In the genomic region with DNA sequence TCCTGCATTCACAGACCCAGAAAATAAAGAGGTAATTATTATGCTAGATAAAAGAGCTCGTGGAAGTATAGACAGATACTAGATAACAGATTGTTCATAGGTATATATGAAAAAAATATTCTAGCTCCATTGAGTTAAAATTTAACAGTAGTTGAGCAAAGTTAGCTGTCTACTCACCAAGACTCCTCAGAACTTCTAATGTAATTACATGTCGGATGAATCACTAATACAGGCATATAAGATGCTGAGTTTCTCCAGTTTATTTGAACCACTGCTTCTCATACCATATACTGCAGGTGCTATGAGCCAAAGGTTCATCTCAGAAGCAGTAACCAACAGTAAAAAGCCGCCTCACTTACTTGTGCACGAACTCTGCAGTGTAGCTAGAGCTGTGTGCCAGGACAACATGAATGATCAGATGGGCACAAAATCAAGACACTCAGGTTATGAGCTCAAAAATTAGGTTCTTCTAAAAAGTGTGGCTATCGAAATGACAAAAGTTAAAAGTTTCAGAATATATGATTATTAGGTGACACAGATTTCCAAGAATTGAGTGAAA, we compare ENCODE assay signal across 31 cellular contexts.
"Had no signal": no experiment of that assay in that cellular context is flagged by ENCODE, and none has a peak within 500 bp of the region (broad histone marks: within the 10 kb centered on the region; RNA-seq: fewer than 3 reads in every experiment).

No MANE protein-coding gene starts in this region.

- H3K9me3 ChIP-seq: Peyer's patch, SJCRH30, SK-N-SH had no signal

- DNase-seq: activated CD4-positive, alpha-beta T cell treated with anti-CD3 and anti-CD28 coated beads, Interleukin-2, amount 10 ng/mL, durations not matched to agents 24 days and 14 days; activated CD4-positive, alpha-beta T cell treated with anti-CD3 and anti-CD28 coated beads, Interleukin-2, amount 50 U/mL, for 4 hours; activated CD8-positive, alpha-beta T cell treated with anti-CD3 and anti-CD28 coated beads for 36 hours; activated effector memory CD4-positive, alpha-beta T cell treated with anti-CD3 and anti-CD28 coated beads, Interleukin-2, amount 50 U/mL, for 16 hours; activated naive CD4-positive, alpha-beta T cell; activated naive CD4-positive, alpha-beta T cell treated with anti-CD3 and anti-CD28 coated beads, Interleukin-2, amount 50 U/mL, for 16 hours; activated naive CD8-positive, alpha-beta T cell treated with anti-CD3 and anti-CD28 coated beads for 36 hours; activated T-cell treated with anti-CD3 and anti-CD28 coated beads, Interleukin-2, amount 50 U/mL, for 1 hour; activated T-cell treated with anti-CD3 and anti-CD28 coated beads, Interleukin-2, amount 50 U/mL, for 72 hours; amniotic stem cell; MM.1S; MV-4-11; NCI-H1092; NCI-H1436 treated with DMSO at 0.1 percent for 48 hours; NCI-H1694 treated with DMSO at 0.1 percent for 48 hours; NCI-H2029; NCI-H345; NCI-H524 treated with DMSO at 0.1 percent for 48 hours; PC-3; Peyer's patch; SJCRH30; SK-N-SH had no signal

- H3K4me1 Mint-ChIP-seq: activated CD4-positive, alpha-beta T cell treated with anti-CD3 and anti-CD28 coated beads, Interleukin-2, amount 10 ng/mL, durations not matched to agents 24 days and 14 days; activated naive CD8-positive, alpha-beta T cell treated with anti-CD3 and anti-CD28 coated beads for 36 hours; activated T-helper 17 cell treated with anti-CD3 and anti-CD28 coated beads, Interleukin-2, amount 50 U/mL, for 72 hours; central memory CD8-positive, alpha-beta T cell had no signal

- H3K4me2 ChIP-seq: SK-N-SH had no signal

- H3K4me3 ChIP-seq: ascending aorta, cardiac muscle cell, Peyer's patch, SJCRH30 had no signal

- H3K27me3 Mint-ChIP-seq: activated CD4-positive, alpha-beta T cell treated with anti-CD3 and anti-CD28 coated beads, Interleukin-2, amount 10 ng/mL, durations not matched to agents 24 days and 14 days; activated CD8-positive, alpha-beta T cell treated with anti-CD3 and anti-CD28 coated beads for 36 hours; activated naive CD8-positive, alpha-beta T cell treated with anti-CD3 and anti-CD28 coated beads for 36 hours; activated T-helper 17 cell treated with anti-CD3 and anti-CD28 coated beads, Interleukin-2, amount 50 U/mL, for 72 hours; central memory CD8-positive, alpha-beta T cell had no signal

- H3K27me3 ChIP-seq: ascending aorta, cardiac muscle cell, Peyer's patch, SJCRH30 had no signal

- H3K27ac ChIP-seq: ascending aorta, cardiac muscle cell, Peyer's patch, RWPE1, SJCRH30 had no signal

- H3K4me3 Mint-ChIP-seq: activated CD4-positive, alpha-beta T cell treated with anti-CD3 and anti-CD28 coated beads, Interleukin-2, amount 10 ng/mL, durations not matched to agents 24 days and 14 days; activated CD8-positive, alpha-beta T cell treated with anti-CD3 and anti-CD28 coated beads for 36 hours; activated naive CD8-positive, alpha-beta T cell treated with anti-CD3 and anti-CD28 coated beads for 36 hours; activated T-cell treated with anti-CD3 and anti-CD28 coated beads, Interleukin-2, amount 50 U/mL, for 72 hours; activated T-helper 17 cell treated with anti-CD3 and anti-CD28 coated beads, Interleukin-2, amount 50 U/mL, for 72 hours; central memory CD8-positive, alpha-beta T cell; T-helper 1 cell treated with Interleukin-12 subunit alpha and Interleukin-12 subunit beta and Interleukin-4 antibody, amounts not matched to agents 30 μg/mL and 1 μg/mL, for 36 hours; T-helper 2 cell treated with Interferon-gamma antibody and Interleukin-4, amounts not matched to agents 5 μg/mL and 100 μg/mL, for 36 hours had no signal

- H3K4me1 ChIP-seq: ascending aorta, Peyer's patch, SJCRH30 had no signal

- H3K36me3 Mint-ChIP-seq: activated naive CD8-positive, alpha-beta T cell treated with anti-CD3 and anti-CD28 coated beads for 36 hours had no signal

- H3K9ac ChIP-seq: SK-N-SH had no signal

- ATAC-seq: activated CD8-positive, alpha-beta T cell treated with anti-CD3 and anti-CD28 coated beads for 36 hours; activated T-cell treated with anti-CD3 and anti-CD28 coated beads, Interleukin-2, amount 50 U/mL, for 72 hours; activated T-helper 17 cell treated with anti-CD3 and anti-CD28 coated beads, Interleukin-2, amount 50 U/mL, for 72 hours; PC-3; Right ventricle myocardium inferior had no signal

- FAIRE-seq: TTC549 had no signal

- H3K36me3 ChIP-seq: ascending aorta, cardiac muscle cell, Peyer's patch, SJCRH30 had no signal

- H3K27ac Mint-ChIP-seq: activated CD4-positive, alpha-beta T cell treated with anti-CD3 and anti-CD28 coated beads, Interleukin-2, amount 10 ng/mL, durations not matched to agents 24 days and 14 days; activated CD8-positive, alpha-beta T cell treated with anti-CD3 and anti-CD28 coated beads for 36 hours; activated naive CD8-positive, alpha-beta T cell treated with anti-CD3 and anti-CD28 coated beads for 36 hours; activated T-cell treated with anti-CD3 and anti-CD28 coated beads, Interleukin-2, amount 50 U/mL, for 72 hours; activated T-helper 17 cell treated with anti-CD3 and anti-CD28 coated beads, Interleukin-2, amount 50 U/mL, for 72 hours; T-helper 1 cell treated with Interleukin-12 subunit alpha and Interleukin-12 subunit beta and Interleukin-4 antibody, amounts not matched to agents 30 μg/mL and 1 μg/mL, for 36 hours; T-helper 2 cell treated with Interferon-gamma antibody and Interleukin-4, amounts not matched to agents 5 μg/mL and 100 μg/mL, for 36 hours had no signal
